ENCODE assay signal across 16 cellular contexts in genomic region chr4:176995-177394, GRCh38. TPM values are rescaled to one million over a fixed set of nuclear protein-coding genes. Genes with fewer than 3 reads are reported as not detected.
DNase-seq lines count a peak whose midpoint lies in the region; ATAC-seq lines count a peak whose summit lies in the region.
"Had no signal": no experiment of that assay in that cellular context is flagged by ENCODE, and none has a peak within 500 bp of the region (broad histone marks: within the 10 kb centered on the region; RNA-seq: fewer than 3 reads in every experiment).

No MANE protein-coding gene starts in this region.

- peak; percentile 61 to 70 for ATAC-seq in activated T-cell treated with anti-CD3 and anti-CD28 coated beads, Interleukin-2, amount 50 U/mL, for 72 hours (replicated peaks in 1 of 2)
- ATAC-seq in stimulated activated naive CD8-positive, alpha-beta T cell treated with anti-CD3 and anti-CD28 coated beads, Interleukin-15, Interleukin-2, amounts not matched to agents 100 U/mL and 50 U/mL, for 24 hours = peak; percentile 19
- ATAC-seq: GM12878 had no signal

- H3K4me3 Mint-ChIP-seq in activated T-cell treated with anti-CD3 and anti-CD28 coated beads, Interleukin-2, amount 50 U/mL, for 72 hours = no peak overlapping the region
- peak overlapping the region in 1 of 5 donors; percentile 14 for H3K4me3 Mint-ChIP-seq in immature natural killer cell
- H3K4me3 Mint-ChIP-seq: CD4-positive, alpha-beta T cell; H9 had no signal

- no peaks in the 10 kb centered on the region for H3K4me1 Mint-ChIP-seq in activated T-cell treated with anti-CD3 and anti-CD28 coated beads, Interleukin-2, amount 50 U/mL, for 72 hours (ENCODE audit: low read depth)
- peaks cover 5 to 16% of the 10 kb centered on the region in 2 donors for H3K4me1 Mint-ChIP-seq in immature natural killer cell

- no peaks in the 10 kb centered on the region for H3K27me3 Mint-ChIP-seq in activated T-cell treated with anti-CD3 and anti-CD28 coated beads, Interleukin-2, amount 50 U/mL, for 72 hours (ENCODE audit: low read depth)
- H3K27me3 Mint-ChIP-seq in immature natural killer cell (ENCODE audit: low read depth in 3 of 3) = no peaks in the 10 kb centered on the region
- H3K27me3 Mint-ChIP-seq: CD4-positive, alpha-beta T cell had no signal

- H3K9me3 Mint-ChIP-seq in activated T-cell treated with anti-CD3 and anti-CD28 coated beads, Interleukin-2, amount 50 U/mL, for 72 hours = peaks cover 24 to 34% of the 10 kb centered on the region in 2 donors
- peaks cover 35 to 98% (median 84%) of the 10 kb centered on the region in 6 donors for H3K9me3 Mint-ChIP-seq in immature natural killer cell

- no peak overlapping the region for H3K27ac Mint-ChIP-seq in activated T-cell treated with anti-CD3 and anti-CD28 coated beads, Interleukin-2, amount 50 U/mL, for 72 hours
- peak overlapping the region in 1 of 6 donors; percentile 7 for H3K27ac Mint-ChIP-seq in immature natural killer cell
- H3K27ac Mint-ChIP-seq: CD4-positive, alpha-beta T cell; H9 had no signal

- H3K36me3 Mint-ChIP-seq in activated T-cell treated with anti-CD3 and anti-CD28 coated beads, Interleukin-2, amount 50 U/mL, for 72 hours (ENCODE audit: insufficient read depth in 2 of 2) = peaks cover 35 to 55% of the 10 kb centered on the region in 2 donors
- peaks cover 29 to 73% (median 56%) of the 10 kb centered on the region in 3 donors for H3K36me3 Mint-ChIP-seq in immature natural killer cell

- no peak for DNase-seq in activated T-cell treated with anti-CD3 and anti-CD28 coated beads, Interleukin-2, amount 50 U/mL, for 72 hours
- DNase-seq in activated T-cell treated with anti-CD3 and anti-CD28 coated beads for 4 hours (no peak), MV-4-11 (lab: John Stamatoyannopoulos, UW) (peak; percentile 17), immature natural killer cell (peak in 2 of 3 donors; percentile 5 to 9), SIG-M5 treated with dmso at 0.1 percent for 504 hours (lab: John Stamatoyannopoulos, UW; ENCODE audit: unreplicated experiment) (no peak), COR-L47 (lab: John Stamatoyannopoulos, UW) (no peak)
- no peak for DNase-seq in stimulated activated naive CD8-positive, alpha-beta T cell treated with anti-CD3 and anti-CD28 coated beads, Interleukin-15, Interleukin-2, amounts not matched to agents 100 U/mL and 50 U/mL, for 24 hours
- no peak for DNase-seq in activated CD4-positive, alpha-beta T cell treated with anti-CD3 and anti-CD28 coated beads, Interleukin-2, amount 50 U/mL, for 1 hour
- DNase-seq: ACHN; C1 segment of cervical spinal cord; CD4-positive, alpha-beta T cell; DMS79; GOT3; H9 had no signal

RNA-seq across cellular contexts. Expression of gene ZNF718, which starts 52.7 kb away (rescaled TPM):
- 10 to 100 TPM in 1 of 2 donors, 1 to 10 TPM in 1; 8.1 to 10.2 TPM for total RNA-seq in activated T-cell treated with anti-CD3 and anti-CD28 coated beads, Interleukin-2, amount 50 U/mL, for 72 hours
- polyA plus RNA-seq in immature natural killer cell = 10 to 100 TPM in 2 of 3 donors, 1 to 10 TPM in 1; 9.3 to 14.6 (median 12.1) TPM
- total RNA-seq: A172 had no signal

Comparison
In these comparisons a context has a peak if more than half of its experiments do, and no peak if none do; other contexts are left out.
1. DNase-seq: peak in MV-4-11 (single experiment) and immature natural killer cell (2 of 3); none in activated T-cell treated with anti-CD3 and anti-CD28 coated beads, Interleukin-2, amount 50 U/mL, for 72 hours (0 of 2), activated T-cell treated with anti-CD3 and anti-CD28 coated beads for 4 hours (single experiment), stimulated activated naive CD8-positive, alpha-beta T cell treated with anti-CD3 and anti-CD28 coated beads, Interleukin-15, Interleukin-2, amounts not matched to agents 100 U/mL and 50 U/mL, for 24 hours (single experiment), SIG-M5 treated with dmso at 0.1 percent for 504 hours (single experiment), COR-L47 (single experiment) and activated CD4-positive, alpha-beta T cell treated with anti-CD3 and anti-CD28 coated beads, Interleukin-2, amount 50 U/mL, for 1 hour (single experiment).